ENCODE assay signal across 22 cellular contexts in the genomic region with DNA sequence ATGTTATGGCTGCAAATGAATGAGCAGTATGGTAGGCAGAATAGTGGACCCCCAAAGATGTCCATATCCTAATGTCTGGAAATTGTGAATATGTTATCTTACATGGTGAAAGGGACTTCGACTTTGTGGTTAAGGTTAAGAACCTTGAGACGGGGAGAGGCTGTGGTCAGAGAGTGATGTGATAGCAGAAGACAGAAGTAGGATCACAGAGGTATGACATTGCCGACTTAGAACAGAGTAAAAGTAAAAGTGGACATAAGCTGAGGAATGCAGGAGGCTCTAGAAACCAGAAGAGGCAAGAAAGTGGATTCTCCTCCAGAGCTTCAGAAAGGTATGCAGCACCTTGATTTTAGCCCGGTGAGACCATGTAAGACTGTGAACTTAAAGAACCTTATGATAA.
"Had no signal": no experiment of that assay in that cellular context is flagged by ENCODE, and none has a peak within 500 bp of the region (broad histone marks: within the 10 kb centered on the region; RNA-seq: fewer than 3 reads in every experiment).

No MANE protein-coding gene starts in this region.

- H3K27ac ChIP-seq: foreskin keratinocyte, suprapubic skin, thyroid gland had no signal

- ATAC-seq: foreskin keratinocyte; left colon; left ventricle myocardium superior; right cardiac atrium; stimulated activated naive CD8-positive, alpha-beta T cell treated with anti-CD3 and anti-CD28 coated beads, Interleukin-15, Interleukin-2, amounts not matched to agents 100 U/mL and 50 U/mL, for 24 hours had no signal

- H3K27me3 ChIP-seq: foreskin keratinocyte, pancreas, suprapubic skin, thyroid gland had no signal

- H3K4me2 ChIP-seq: smooth muscle cell had no signal

- H3K4me1 ChIP-seq: suprapubic skin had no signal

- H3K36me3 Mint-ChIP-seq: type B pancreatic cell had no signal

- H3K4me3 ChIP-seq: lung, pancreas, smooth muscle cell, suprapubic skin, thyroid gland had no signal

- H3K9me3 ChIP-seq: pancreas, suprapubic skin, thyroid gland had no signal

- DNase-seq: dermis blood vessel endothelial cell; erythroblast; foreskin keratinocyte; hippocampal formation; left colon; left ventricle myocardium superior; mesenchymal stem cell; midbrain; occipital lobe; pancreas; right cardiac atrium; stimulated activated CD4-positive, alpha-beta T cell treated with anti-CD3 and anti-CD28 coated beads, Interleukin-2, amount 100 ng/mL, for 48 hours; stimulated activated naive CD8-positive, alpha-beta T cell treated with anti-CD3 and anti-CD28 coated beads, Interleukin-15, Interleukin-2, amounts not matched to agents 100 U/mL and 50 U/mL, for 24 hours; thyroid gland had no signal

- H3K36me3 ChIP-seq: pancreas, suprapubic skin, thyroid gland had no signal

- FAIRE-seq: endothelial cell of umbilical vein, pancreas, urothelium cell line had no signal

- H3K27me3 Mint-ChIP-seq: progenitor cell of endocrine pancreas, type B pancreatic cell had no signal

- H3K9me3 Mint-ChIP-seq: type B pancreatic cell had no signal

- H3K4me3 Mint-ChIP-seq: nephron, type B pancreatic cell had no signal
